9 cellular contexts compared by ENCODE assay signal in the genomic region with DNA sequence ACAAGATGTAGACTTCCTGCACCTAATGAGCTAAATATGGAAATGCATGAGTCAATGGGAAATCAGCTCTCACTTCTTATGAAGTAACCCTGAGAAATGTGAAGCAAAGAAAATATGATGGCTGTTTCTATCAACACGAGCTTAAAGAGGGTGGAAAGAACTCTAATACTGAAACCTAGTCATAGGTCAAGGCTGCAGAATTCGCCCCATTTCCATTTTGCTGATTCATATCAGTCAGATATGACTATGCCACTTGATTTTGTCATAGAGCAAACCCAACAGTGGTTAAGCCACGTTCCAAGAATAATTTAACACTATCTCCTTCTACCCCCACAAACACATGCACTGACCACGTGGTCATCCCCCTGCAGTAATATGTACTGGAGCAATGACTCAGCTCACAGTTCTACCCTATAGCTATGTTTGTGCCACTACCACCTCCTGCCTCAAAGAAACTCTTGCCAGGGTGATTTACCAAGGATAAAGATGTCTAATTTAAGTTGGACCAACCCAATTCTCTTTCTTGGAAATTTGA.
DNase-seq lines count a peak whose midpoint lies in the region; ATAC-seq lines count a peak whose summit lies in the region.
"Had no signal": no experiment of that assay in that cellular context is flagged by ENCODE, and none has a peak within 500 bp of the region (broad histone marks: within the 10 kb centered on the region; RNA-seq: fewer than 3 reads in every experiment).

No MANE protein-coding gene starts in this region.

- H3K18ac ChIP-seq in neuronal stem cell (ENCODE audit: low read length): no peak overlapping the region

- no peaks in the 10 kb centered on the region for H3K79me1 ChIP-seq in neuronal stem cell (ENCODE audit: low read depth, low read length)

- no peak overlapping the region for H3K4me3 Mint-ChIP-seq in activated naive CD8-positive, alpha-beta T cell treated with anti-CD3 and anti-CD28 coated beads, Interleukin-2, amount 50 U/mL, for 24 hours

- DNase-seq in HT-29 (ENCODE audit: low spot score): peak; percentile 21
- DNase-seq in activated naive CD8-positive, alpha-beta T cell treated with anti-CD3 and anti-CD28 coated beads, Interleukin-2, amount 50 U/mL, for 24 hours: peak; percentile 34
- DNase-seq in SKM-1 (lab: John Stamatoyannopoulos, UW; ENCODE audit: unreplicated experiment): no peak
- DNase-seq in neuronal stem cell (ENCODE audit: low spot score): no peak
- no peak for DNase-seq in sciatic nerve (ENCODE audit: low spot score)

- no peak overlapping the region for H2AFZ ChIP-seq in neuronal stem cell (ENCODE audit: low read length)

- H2BK120ac ChIP-seq in neuronal stem cell (ENCODE audit: low read depth, low read length): no peak overlapping the region

- WGBS in neuronal stem cell (ENCODE audit: extremely low coverage in 2 of 2, insufficient read length in 2 of 2, insufficient replicate concordance in 1 of 2), 2 donors: no CpG with 5 or more reads among the region's 4 CpGs

- peaks cover 2% of the 10 kb centered on the region for H3K36me3 Mint-ChIP-seq in activated naive CD8-positive, alpha-beta T cell treated with anti-CD3 and anti-CD28 coated beads, Interleukin-2, amount 50 U/mL, for 24 hours (ENCODE audit: low read depth)

- H2AK5ac ChIP-seq in neuronal stem cell (ENCODE audit: low read depth, low read length): no peak overlapping the region

- H2BK15ac ChIP-seq in neuronal stem cell (ENCODE audit: low read length): no peak overlapping the region

- no peaks in the 10 kb centered on the region for H3K36me3 ChIP-seq in skeletal muscle satellite cell (ENCODE audit: insufficient read depth, low read length)
- H3K36me3 ChIP-seq in neuronal stem cell (replicated peaks in 1 of 2; ENCODE audit: control insufficient read depth in 2 of 2, insufficient read depth in 2 of 2, low read length in 2 of 2): no peaks in the 10 kb centered on the region

- H3K4me3 ChIP-seq in skeletal muscle satellite cell (ENCODE audit: low read length) (peak overlapping the region; percentile 23), neuronal stem cell (ENCODE audit: low read length in 2 of 2) (no peak overlapping the region)
- H3K4me3 ChIP-seq: skin epidermis had no signal

- H3K9me3 ChIP-seq in skeletal muscle satellite cell (replicated peaks; ENCODE audit: low read length): no peaks in the 10 kb centered on the region
- H3K9me3 ChIP-seq in neuronal stem cell (replicated peaks in 1 of 2; ENCODE audit: control insufficient read depth in 2 of 2, insufficient read depth in 1 of 2, low read depth in 1 of 2, low read length in 2 of 2): no peaks in the 10 kb centered on the region

- peaks cover 11% of the 10 kb centered on the region for H3K9me3 Mint-ChIP-seq in activated naive CD8-positive, alpha-beta T cell treated with anti-CD3 and anti-CD28 coated beads, Interleukin-2, amount 50 U/mL, for 24 hours

- H3K27ac Mint-ChIP-seq in activated naive CD8-positive, alpha-beta T cell treated with anti-CD3 and anti-CD28 coated beads, Interleukin-2, amount 50 U/mL, for 24 hours: peak overlapping the region; percentile 93

- no peak overlapping the region for H3K23ac ChIP-seq in neuronal stem cell (ENCODE audit: low read depth, low read length, poor library complexity)

- H3K4me1 ChIP-seq in skeletal muscle satellite cell (ENCODE audit: control insufficient read depth, insufficient read depth, low read length) (peaks cover 32% of the 10 kb centered on the region), neuronal stem cell (ENCODE audit: control insufficient read depth in 2 of 2, insufficient read depth in 1 of 2, low read depth in 1 of 2, low read length in 2 of 2) (peaks cover 0 to 7% of the 10 kb centered on the region in 2 donors)

- no peak overlapping the region for H4K91ac ChIP-seq in neuronal stem cell (ENCODE audit: low read depth, low read length, poor library complexity)

- no peak overlapping the region for H3K14ac ChIP-seq in neuronal stem cell (ENCODE audit: low read length)

- H4K8ac ChIP-seq in neuronal stem cell (ENCODE audit: low read depth, low read length): no peak overlapping the region

- H3K9ac ChIP-seq in skeletal muscle satellite cell (ENCODE audit: low read depth, low read length) (peak overlapping the region; percentile 73), neuronal stem cell (ENCODE audit: low read depth, low read length, poor library complexity) (no peak overlapping the region)

- H3K27ac ChIP-seq in neuronal stem cell (replicated peaks; ENCODE audit: low read length): no peak overlapping the region

- H3K27me3 ChIP-seq in skeletal muscle satellite cell (ENCODE audit: control insufficient read depth, insufficient read depth, low read length) (no peaks in the 10 kb centered on the region), neuronal stem cell (ENCODE audit: control insufficient read depth in 3 of 3, insufficient read depth in 3 of 3, low read depth in 1 of 3, low read length in 3 of 3) (no peaks in the 10 kb centered on the region)

- H3K27me3 Mint-ChIP-seq in activated naive CD8-positive, alpha-beta T cell treated with anti-CD3 and anti-CD28 coated beads, Interleukin-2, amount 50 U/mL, for 24 hours: no peaks in the 10 kb centered on the region

- ATAC-seq in GM18498 (IDR thresholded peaks at IDR 0.05; ENCODE audit: unreplicated experiment) (peak; percentile 94), GM21619 (IDR thresholded peaks at IDR 0.05; ENCODE audit: unreplicated experiment) (peak; percentile 89), sciatic nerve (no peak)
- ATAC-seq in activated naive CD8-positive, alpha-beta T cell treated with anti-CD3 and anti-CD28 coated beads, Interleukin-2, amount 50 U/mL, for 24 hours: peak; percentile 93

- intact Hi-C loops in sciatic nerve (cut with DNase I): no loop called here

- H3K4me1 Mint-ChIP-seq in activated naive CD8-positive, alpha-beta T cell treated with anti-CD3 and anti-CD28 coated beads, Interleukin-2, amount 50 U/mL, for 24 hours: peaks cover 32% of the 10 kb centered on the region

- no peak overlapping the region for H2BK5ac ChIP-seq in neuronal stem cell (ENCODE audit: low read length)

- no peak overlapping the region for H3K4ac ChIP-seq in neuronal stem cell (ENCODE audit: low read length)

- no peak overlapping the region for H2BK12ac ChIP-seq in neuronal stem cell (ENCODE audit: low read length)

- H3K4me2 ChIP-seq in skeletal muscle satellite cell (ENCODE audit: low read length) (peak overlapping the region; percentile 17), neuronal stem cell (ENCODE audit: insufficient read depth, low read length, poor library complexity, severe bottlenecking) (no peak overlapping the region)

Comparison
In these comparisons a context has a peak if more than half of its experiments do, and no peak if none do; other contexts are left out.
1. DNase-seq: peak in HT-29 (single experiment) and activated naive CD8-positive, alpha-beta T cell treated with anti-CD3 and anti-CD28 coated beads, Interleukin-2, amount 50 U/mL, for 24 hours (single experiment); none in SKM-1 (single experiment), neuronal stem cell (single experiment) and sciatic nerve (single experiment).